In genomic region chrX:150683536-150684146, GRCh38 we compare ENCODE assay signal across 8 cellular contexts. TPM values are rescaled to one million over a fixed set of nuclear protein-coding genes. Genes with fewer than 3 reads are reported as not detected.
DNase-seq lines count a peak whose midpoint lies in the region; TF ChIP-seq lines count a peak whose summit lies in the region.

No MANE protein-coding gene starts in this region.

- TF ChIP-seq EP300 in tibial nerve (IDR thresholded peaks at IDR 0.05) = no peak

- WGBS in tibial nerve, 2 donors = 34 to 54% methylated on average over 7 of the region's 7 CpGs

- no peak overlapping the region for H3K9ac ChIP-seq in SK-N-MC (ENCODE audit: insufficient read length)

- H3K4me3 ChIP-seq in SK-N-MC (no peak overlapping the region), fibroblast of pulmonary artery (replicated peaks; ENCODE audit: low read depth, low read length) (no peak overlapping the region), tibial nerve (no peak overlapping the region)

- no peak overlapping the region for H3K27ac ChIP-seq in SK-N-MC
- H3K27ac ChIP-seq in tibial nerve = no peak overlapping the region

- H3K36me3 ChIP-seq in SK-N-MC (ENCODE audit: insufficient read depth, low read length) = no peaks in the 10 kb centered on the region
- no peaks in the 10 kb centered on the region for H3K36me3 ChIP-seq in tibial nerve

- no peak for TF ChIP-seq POLR2A in tibial nerve (IDR thresholded peaks at IDR 0.05)

- no peaks in the 10 kb centered on the region for H3K4me1 ChIP-seq in tibial nerve

- H3K9me3 ChIP-seq in SK-N-MC (ENCODE audit: low read depth, low read length) = no peaks in the 10 kb centered on the region
- no peaks in the 10 kb centered on the region for H3K9me3 ChIP-seq in tibial nerve

- in situ Hi-C loops in KBM-7 (cut with MboI; ENCODE audit: low pct_unique_long_range_greater_than_20kb, low sequenced_read_pairs) = loop anchor here (25.0 kb wide), 1 partner anchor 721 kb away; no protein-coding TSS in a partner anchor

- DNase-seq in NOMO-1 treated with DMSO at 0.1 percent for 48 hours (lab: John Stamatoyannopoulos, UW; ENCODE audit: unreplicated experiment) = peak; percentile 41
- DNase-seq in NOMO-1 treated with dmso at 0.1 percent for 144 hours (lab: John Stamatoyannopoulos, UW; ENCODE audit: unreplicated experiment) = no peak
- peak; percentile 79 for DNase-seq in KBM-7
- DNase-seq in SK-N-MC (ENCODE audit: low read depth, low spot score) = peak; percentile 3
- peak; percentile 56 for DNase-seq in fibroblast of pulmonary artery (ENCODE audit: low read depth)
- no peak for DNase-seq in tibial nerve (ENCODE audit: low spot score in 2 of 2)
- no peak for DNase-seq in globus pallidus (ENCODE audit: low spot score)
- no peak for DNase-seq in Ammon's horn (ENCODE audit: low spot score)

- no peaks in the 10 kb centered on the region for H3K27me3 ChIP-seq in tibial nerve

- TF ChIP-seq CTCF in fibroblast of pulmonary artery (IDR thresholded peaks at IDR 0.05; ENCODE audit: low read length, missing control alignments) (peak; percentile 51), tibial nerve (IDR thresholded peaks at IDR 0.05) (peak in 3 of 5 experiments; percentile 9 to 37 (median 10))

RNA-seq across cellular contexts. Expression of gene MTMR1, which starts 9.6 kb away (rescaled TPM):
- total RNA-seq in tibial nerve = 10 to 100 TPM in 3 of 4 donors, 1 to 10 TPM in 1; 8.3 to 11.5 (median 11.0) TPM

Comparison
In these comparisons a context has a peak if more than half of its experiments do, and no peak if none do; other contexts are left out.
1. DNase-seq: peak in NOMO-1 treated with DMSO at 0.1 percent for 48 hours (single experiment), KBM-7 (single experiment), SK-N-MC (single experiment) and fibroblast of pulmonary artery (single experiment); none in NOMO-1 treated with dmso at 0.1 percent for 144 hours (single experiment), tibial nerve (0 of 2), globus pallidus (single experiment) and Ammon's horn (single experiment).